Comparison of ENCODE assay signal across 12 cellular contexts in the genomic region with DNA sequence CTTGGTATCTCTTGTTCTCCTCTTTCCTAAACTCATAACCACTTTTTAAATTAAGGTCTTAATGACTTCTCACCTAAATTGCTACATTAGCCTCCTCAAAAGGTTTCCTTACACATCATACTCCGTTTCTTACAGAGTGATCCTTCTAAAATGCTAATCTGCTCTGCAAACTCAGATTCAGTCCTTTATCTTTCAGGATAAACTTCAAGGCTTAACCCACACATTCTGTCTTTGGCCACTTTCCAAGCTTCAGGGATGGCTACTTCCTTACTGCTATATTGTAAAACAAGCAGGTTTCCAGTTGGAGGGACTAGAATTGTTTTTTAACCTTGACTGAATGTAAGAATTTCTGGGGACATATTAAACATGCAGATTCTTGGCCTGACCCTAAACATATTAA.
DNase-seq lines count a peak whose midpoint lies in the region; ATAC-seq lines count a peak whose summit lies in the region.
"Had no signal": no experiment of that assay in that cellular context is flagged by ENCODE, and none has a peak within 500 bp of the region (broad histone marks: within the 10 kb centered on the region; RNA-seq: fewer than 3 reads in every experiment).

No MANE protein-coding gene starts in this region.

- peaks cover 7% of the 10 kb centered on the region for H3K9me3 Mint-ChIP-seq in activated CD8-positive, alpha-beta T cell treated with anti-CD3 and anti-CD28 coated beads, Interleukin-2, amount 10 ng/mL, durations not matched to agents 7 days and 5 days (ENCODE audit: insufficient read depth)

- ATAC-seq in activated CD8-positive, alpha-beta T cell treated with anti-CD3 and anti-CD28 coated beads, Interleukin-2, amount 10 ng/mL, durations not matched to agents 7 days and 5 days = no peak
- ATAC-seq in left colon = peak; percentile 79
- ATAC-seq in HG02642 (IDR thresholded peaks at IDR 0.05; ENCODE audit: poor library complexity, unreplicated experiment) = no peak
- ATAC-seq in esophagus mucosa = no peak

- intact Hi-C loops in left colon (cut with DNase I, micrococcal nuclease) = loop anchor here in 1 of 2 donors (5.0 kb wide), 1 partner anchor 127 kb away; no protein-coding TSS in a partner anchor

- peaks cover 67% of the 10 kb centered on the region for H3K4me1 Mint-ChIP-seq in activated CD8-positive, alpha-beta T cell treated with anti-CD3 and anti-CD28 coated beads, Interleukin-2, amount 10 ng/mL, durations not matched to agents 7 days and 5 days (ENCODE audit: low read depth)

- H3K36me3 Mint-ChIP-seq in activated CD8-positive, alpha-beta T cell treated with anti-CD3 and anti-CD28 coated beads, Interleukin-2, amount 10 ng/mL, durations not matched to agents 7 days and 5 days (ENCODE audit: low read depth) = peaks cover 21% of the 10 kb centered on the region

- peak overlapping the region; percentile 76 for H3K27ac Mint-ChIP-seq in activated CD8-positive, alpha-beta T cell treated with anti-CD3 and anti-CD28 coated beads, Interleukin-2, amount 10 ng/mL, durations not matched to agents 7 days and 5 days

- CTCF ChIA-PET in activated CD8-positive, alpha-beta T cell treated with anti-CD3 and anti-CD28 coated beads, Interleukin-2, amount 10 ng/mL, durations not matched to agents 7 days and 5 days (lab: Charles Lee) = no interaction called here

- H3K27me3 Mint-ChIP-seq in activated CD8-positive, alpha-beta T cell treated with anti-CD3 and anti-CD28 coated beads, Interleukin-2, amount 10 ng/mL, durations not matched to agents 7 days and 5 days (ENCODE audit: low read depth) = no peaks in the 10 kb centered on the region

- peak overlapping the region; percentile 81 for H3K4me3 Mint-ChIP-seq in activated CD8-positive, alpha-beta T cell treated with anti-CD3 and anti-CD28 coated beads, Interleukin-2, amount 10 ng/mL, durations not matched to agents 7 days and 5 days

- DNase-seq in A172 (ENCODE audit: low spot score) (peak; percentile 9), Daoy (ENCODE audit: low read depth) (peak; percentile 16), left colon (peak; percentile 44 to 78), NCI-H1694 (lab: John Stamatoyannopoulos, UW) (no peak)
- DNase-seq in activated CD8-positive, alpha-beta T cell treated with anti-CD3 and anti-CD28 coated beads, Interleukin-2, amount 10 ng/mL, durations not matched to agents 7 days and 5 days = no peak
- DNase-seq in activated CD8-positive, alpha-beta memory T cell treated with anti-CD3 and anti-CD28 coated beads for 24 hours = no peak
- DNase-seq: activated effector memory CD4-positive, alpha-beta T cell treated with anti-CD3 and anti-CD28 coated beads, Interleukin-2, amount 50 U/mL, for 16 hours; effector memory CD4-positive, alpha-beta T cell; NCI-H526 treated with DMSO at 0.1 percent for 48 hours; occipital lobe had no signal

- POLR2A ChIA-PET in activated CD8-positive, alpha-beta T cell treated with anti-CD3 and anti-CD28 coated beads, Interleukin-2, amount 10 ng/mL, durations not matched to agents 7 days and 5 days (lab: Charles Lee) = interaction anchor here (0.6 kb wide), 1 partner anchor 105 kb away, joined by 3 read pairs; no protein-coding TSS in a partner anchor

Comparison
In these comparisons a context has a peak if more than half of its experiments do, and no peak if none do; other contexts are left out.
1. DNase-seq: peak in A172 (single experiment), Daoy (single experiment) and left colon (2 of 2); none in activated CD8-positive, alpha-beta T cell treated with anti-CD3 and anti-CD28 coated beads, Interleukin-2, amount 10 ng/mL, durations not matched to agents 7 days and 5 days (single experiment), NCI-H1694 (single experiment) and activated CD8-positive, alpha-beta memory T cell treated with anti-CD3 and anti-CD28 coated beads for 24 hours (single experiment).